Comparison of ENCODE assay signal across 8 cellular contexts in genomic region chr3:142888484-142889262, GRCh38. TPM values are rescaled to one million over a fixed set of nuclear protein-coding genes. Genes with fewer than 3 reads are reported as not detected.
DNase-seq lines count a peak whose midpoint lies in the region; ATAC-seq and TF ChIP-seq lines count a peak whose summit lies in the region.

PCOLCE2 (minus strand) TSS chr3:142889083; CDS start chr3:142888896, 187 bp downstream.

- intact Hi-C loops in aorta (cut with DNase I), result loop anchor here in 1 of 2 donors (5.0 kb wide), 1 partner anchor 89 kb away; no protein-coding TSS in a partner anchor

- H3K27me3 ChIP-seq in fibroblast of lung (ENCODE audit: control insufficient read depth, insufficient read depth, low read length), result no peaks in the 10 kb centered on the region
- H3K27me3 ChIP-seq in aorta (ENCODE audit: control insufficient read depth in 1 of 2, insufficient read depth in 2 of 2, low read length in 1 of 2), result no peaks in the 10 kb centered on the region

- POLR2A ChIA-PET in naive thymus-derived CD8-positive, alpha-beta T cell (lab: Charles Lee), result no interaction called here

- no peak for TF ChIP-seq CTCF in fibroblast of lung (conservative IDR thresholded peaks at IDR 0.05 in 1 of 2, IDR thresholded peaks at IDR 0.05 in 1 of 2; ENCODE audit: low read depth in 1 of 2, low read length in 2 of 2)

- DNase-seq in NCI-H2107 treated with DMSO at 0.1 percent for 48 hours (lab: John Stamatoyannopoulos, UW; ENCODE audit: unreplicated experiment) (peak; percentile 29), NCI-H2107 (lab: John Stamatoyannopoulos, UW) (no peak), LoVo (ENCODE audit: low spot score) (peak; percentile 47), fibroblast of lung (ENCODE audit: low read depth in 2 of 2) (peak in 1 of 2 donors; percentile 48), aorta (peak; percentile 52 to 81), DMS79 (lab: John Stamatoyannopoulos, UW) (no peak)
- DNase-seq in activated CD4-positive, alpha-beta T cell treated with anti-CD3 and anti-CD28 coated beads, Interleukin-2, amount 50 U/mL, for 48 hours, result peak; percentile 19 to 30
- peak in 4 of 10 donors; percentile 5 to 17 (median 10) for DNase-seq in naive thymus-derived CD8-positive, alpha-beta T cell

- H3K9me3 Mint-ChIP-seq in naive thymus-derived CD8-positive, alpha-beta T cell, result no peaks in the 10 kb centered on the region

- peaks cover 33 to 53% (median 40%) of the 10 kb centered on the region in 5 donors for H3K27me3 Mint-ChIP-seq in naive thymus-derived CD8-positive, alpha-beta T cell

- peak within 1 kb of the TSS; percentile 24 for H3K9ac ChIP-seq in fibroblast of lung (ENCODE audit: insufficient read depth, low read length)

- H4K20me1 ChIP-seq in fibroblast of lung (ENCODE audit: control insufficient read depth, extremely low read depth, insufficient read depth, low read length), result no peaks in the 10 kb centered on the region

- peak within 1 kb of the TSS; percentile 49 to 81 (median 74) for H3K4me3 Mint-ChIP-seq in naive thymus-derived CD8-positive, alpha-beta T cell

- H3K4me3 ChIP-seq in fibroblast of lung (replicated peaks in 1 of 4; ENCODE audit: control extremely low read depth in 1 of 4, insufficient read depth in 1 of 4, low read depth in 3 of 4, low read length in 4 of 4) (peak within 1 kb of the TSS; percentile 47 to 60 (median 53)), aorta (ENCODE audit: low read length in 2 of 2) (peak within 1 kb of the TSS; percentile 70 to 91)

- peaks cover 2 to 18% (median 9%) of the 10 kb centered on the region in 4 donors for H3K4me1 Mint-ChIP-seq in naive thymus-derived CD8-positive, alpha-beta T cell

- no peaks in the 10 kb centered on the region for H3K4me1 ChIP-seq in fibroblast of lung (ENCODE audit: control insufficient read depth, extremely low read depth, insufficient read depth, low read length)
- no peaks in the 10 kb centered on the region for H3K4me1 ChIP-seq in aorta (ENCODE audit: control insufficient read depth in 1 of 2, insufficient read depth in 2 of 2, low read length in 2 of 2)

- H3K27ac Mint-ChIP-seq in naive thymus-derived CD8-positive, alpha-beta T cell, result no peak within 1 kb of the TSS

- no peaks in the 10 kb centered on the region for H3K36me3 ChIP-seq in fibroblast of lung (ENCODE audit: control insufficient read depth, insufficient read depth, low read length)
- no peaks in the 10 kb centered on the region for H3K36me3 ChIP-seq in aorta (ENCODE audit: control insufficient read depth in 1 of 2, insufficient read depth in 2 of 2, low read length in 1 of 2)

- no peaks in the 10 kb centered on the region for H3K79me2 ChIP-seq in fibroblast of lung (ENCODE audit: control insufficient read depth, insufficient read depth, low read length)

- WGBS in aorta, 2 donors, result 0% methylated on average over 38 to 80 of the region's 80 CpGs

- peak within 1 kb of the TSS; percentile 48 for H2AFZ ChIP-seq in fibroblast of lung (ENCODE audit: low read length)

- ATAC-seq in naive thymus-derived CD8-positive, alpha-beta T cell, result peak; percentile 56 to 81
- ATAC-seq in aorta (ENCODE audit: low FRiP score), result peak; percentile 73

- H3K27ac ChIP-seq in fibroblast of lung (ENCODE audit: insufficient read depth, low read length) (no peak within 1 kb of the TSS), aorta (ENCODE audit: low read depth in 1 of 2, low read length in 2 of 2) (no peak within 1 kb of the TSS)

- peak within 1 kb of the TSS; percentile 78 for H3K4me2 ChIP-seq in fibroblast of lung (ENCODE audit: extremely low read depth, insufficient read depth, low read length)

- H3K36me3 Mint-ChIP-seq in naive thymus-derived CD8-positive, alpha-beta T cell, result no peaks in the 10 kb centered on the region

- no peaks in the 10 kb centered on the region for H3K9me3 ChIP-seq in fibroblast of lung (ENCODE audit: control insufficient read depth, insufficient read depth, low read depth, low read length)
- no peaks in the 10 kb centered on the region for H3K9me3 ChIP-seq in aorta (ENCODE audit: control insufficient read depth, low read length)

RNA-seq across cellular contexts. Expression of gene PCOLCE2, which starts in this region (rescaled TPM):
- 6.7 and 26.3 TPM in 2 replicates for total RNA-seq in fibroblast of lung
- polyA plus RNA-seq in fibroblast of lung, result 4.8 and 16.1 TPM in 2 replicates
- polyA plus RNA-seq in fibroblast of lung (2012), result 4.1 and 13.3 TPM in 2 replicates
- polyA minus RNA-seq in fibroblast of lung (ENCODE audit: low replicate concordance), result 12.6 TPM in 1 of 2 replicates, not detected in the other
- total RNA-seq in naive thymus-derived CD8-positive, alpha-beta T cell, result not detected
- not detected for polyA plus RNA-seq in naive thymus-derived CD8-positive, alpha-beta T cell
- 100 to 1,000 TPM in 1 of 2 donors, 10 to 100 TPM in 1; 83.3 to 106 TPM for total RNA-seq in aorta
- 100 to 1,000 TPM in 1 of 2 donors, 10 to 100 TPM in 1; 73.0 to 181 TPM for polyA plus RNA-seq in aorta

Comparison
In these comparisons a context has a peak if more than half of its experiments do, and no peak if none do; other contexts are left out.
1. RNA of gene PCOLCE2 (polyA plus RNA-seq): 73.0 to 181 TPM in aorta; 4.1 to 16.1 TPM in fibroblast of lung and not detected in naive thymus-derived CD8-positive, alpha-beta T cell; every median in the first group is over 4 times any median in the second.
2. DNase-seq: peak in NCI-H2107 treated with DMSO at 0.1 percent for 48 hours (single experiment), LoVo (single experiment), activated CD4-positive, alpha-beta T cell treated with anti-CD3 and anti-CD28 coated beads, Interleukin-2, amount 50 U/mL, for 48 hours (2 of 2) and aorta (2 of 2); none in NCI-H2107 (single experiment) and DMS79 (single experiment).
3. Peak in ATAC-seq in naive thymus-derived CD8-positive, alpha-beta T cell; RNA of the gene not detected or under 1 TPM.